ENCODE assay signal across 1 cellular context in the genomic region with DNA sequence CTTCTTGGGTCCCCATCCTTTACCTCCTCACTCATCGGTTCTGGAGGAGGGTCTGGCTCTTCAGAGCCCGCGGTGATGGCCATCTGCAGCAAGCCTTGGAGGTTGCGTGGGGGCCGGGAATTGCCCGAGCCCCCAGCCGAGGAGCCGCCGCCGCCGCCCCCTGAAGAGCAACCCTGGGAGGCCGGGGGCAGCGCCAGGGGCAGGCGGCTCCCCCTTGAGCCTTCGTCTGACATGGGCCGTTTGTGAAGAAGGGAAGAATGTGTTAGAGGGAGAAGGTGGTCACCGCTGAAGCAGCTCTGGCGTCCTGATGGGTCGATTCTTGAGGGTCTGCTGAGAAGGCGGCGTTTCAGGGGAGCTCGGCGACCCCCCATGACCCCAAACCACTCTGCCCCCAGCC.
TF ChIP-seq lines count a peak whose summit lies in the region.

No MANE protein-coding gene starts in this region.

TF ChIP-seq in liver, 16 proteins besides CTCF, POLR2A, EP300 and RAD21 (continued from another document):
- TF ChIP-seq, protein P1, sequence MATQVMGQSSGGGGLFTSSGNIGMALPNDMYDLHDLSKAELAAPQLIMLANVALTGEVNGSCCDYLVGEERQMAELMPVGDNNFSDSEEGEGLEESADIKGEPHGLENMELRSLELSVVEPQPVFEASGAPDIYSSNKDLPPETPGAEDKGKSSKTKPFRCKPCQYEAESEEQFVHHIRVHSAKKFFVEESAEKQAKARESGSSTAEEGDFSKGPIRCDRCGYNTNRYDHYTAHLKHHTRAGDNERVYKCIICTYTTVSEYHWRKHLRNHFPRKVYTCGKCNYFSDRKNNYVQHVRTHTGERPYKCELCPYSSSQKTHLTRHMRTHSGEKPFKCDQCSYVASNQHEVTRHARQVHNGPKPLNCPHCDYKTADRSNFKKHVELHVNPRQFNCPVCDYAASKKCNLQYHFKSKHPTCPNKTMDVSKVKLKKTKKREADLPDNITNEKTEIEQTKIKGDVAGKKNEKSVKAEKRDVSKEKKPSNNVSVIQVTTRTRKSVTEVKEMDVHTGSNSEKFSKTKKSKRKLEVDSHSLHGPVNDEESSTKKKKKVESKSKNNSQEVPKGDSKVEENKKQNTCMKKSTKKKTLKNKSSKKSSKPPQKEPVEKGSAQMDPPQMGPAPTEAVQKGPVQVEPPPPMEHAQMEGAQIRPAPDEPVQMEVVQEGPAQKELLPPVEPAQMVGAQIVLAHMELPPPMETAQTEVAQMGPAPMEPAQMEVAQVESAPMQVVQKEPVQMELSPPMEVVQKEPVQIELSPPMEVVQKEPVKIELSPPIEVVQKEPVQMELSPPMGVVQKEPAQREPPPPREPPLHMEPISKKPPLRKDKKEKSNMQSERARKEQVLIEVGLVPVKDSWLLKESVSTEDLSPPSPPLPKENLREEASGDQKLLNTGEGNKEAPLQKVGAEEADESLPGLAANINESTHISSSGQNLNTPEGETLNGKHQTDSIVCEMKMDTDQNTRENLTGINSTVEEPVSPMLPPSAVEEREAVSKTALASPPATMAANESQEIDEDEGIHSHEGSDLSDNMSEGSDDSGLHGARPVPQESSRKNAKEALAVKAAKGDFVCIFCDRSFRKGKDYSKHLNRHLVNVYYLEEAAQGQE (IDR thresholded peaks at IDR 0.05): no peak
- TF ChIP-seq RXRA (IDR thresholded peaks at IDR 0.05) (no peak), TAF1 (conservative IDR thresholded peaks at IDR 0.05) (no peak), SP1 (IDR thresholded peaks at IDR 0.05) (no peak), GABPA (IDR thresholded peaks at IDR 0.05 in 1 of 2, conservative IDR thresholded peaks at IDR 0.05 in 1 of 2) (no peak), HNF4A (conservative IDR thresholded peaks at IDR 0.05) (no peak), NR2F2 (IDR thresholded peaks at IDR 0.05) (no peak)
- TF ChIP-seq, protein P2, sequence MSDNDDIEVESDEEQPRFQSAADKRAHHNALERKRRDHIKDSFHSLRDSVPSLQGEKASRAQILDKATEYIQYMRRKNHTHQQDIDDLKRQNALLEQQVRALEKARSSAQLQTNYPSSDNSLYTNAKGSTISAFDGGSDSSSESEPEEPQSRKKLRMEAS (IDR thresholded peaks at IDR 0.05): no peak
- TF ChIP-seq, protein P3, sequence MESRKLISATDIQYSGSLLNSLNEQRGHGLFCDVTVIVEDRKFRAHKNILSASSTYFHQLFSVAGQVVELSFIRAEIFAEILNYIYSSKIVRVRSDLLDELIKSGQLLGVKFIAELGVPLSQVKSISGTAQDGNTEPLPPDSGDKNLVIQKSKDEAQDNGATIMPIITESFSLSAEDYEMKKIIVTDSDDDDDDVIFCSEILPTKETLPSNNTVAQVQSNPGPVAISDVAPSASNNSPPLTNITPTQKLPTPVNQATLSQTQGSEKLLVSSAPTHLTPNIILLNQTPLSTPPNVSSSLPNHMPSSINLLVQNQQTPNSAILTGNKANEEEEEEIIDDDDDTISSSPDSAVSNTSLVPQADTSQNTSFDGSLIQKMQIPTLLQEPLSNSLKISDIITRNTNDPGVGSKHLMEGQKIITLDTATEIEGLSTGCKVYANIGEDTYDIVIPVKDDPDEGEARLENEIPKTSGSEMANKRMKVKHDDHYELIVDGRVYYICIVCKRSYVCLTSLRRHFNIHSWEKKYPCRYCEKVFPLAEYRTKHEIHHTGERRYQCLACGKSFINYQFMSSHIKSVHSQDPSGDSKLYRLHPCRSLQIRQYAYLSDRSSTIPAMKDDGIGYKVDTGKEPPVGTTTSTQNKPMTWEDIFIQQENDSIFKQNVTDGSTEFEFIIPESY (IDR thresholded peaks at IDR 0.05): no peak
- TF ChIP-seq, protein P4, sequence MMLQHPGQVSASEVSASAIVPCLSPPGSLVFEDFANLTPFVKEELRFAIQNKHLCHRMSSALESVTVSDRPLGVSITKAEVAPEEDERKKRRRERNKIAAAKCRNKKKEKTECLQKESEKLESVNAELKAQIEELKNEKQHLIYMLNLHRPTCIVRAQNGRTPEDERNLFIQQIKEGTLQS (IDR thresholded peaks at IDR 0.05): no peak
